In genomic region chr11:68160100-68160695, GRCh38 we compare ENCODE assay signal across 27 cellular contexts. TPM values are rescaled to one million over a fixed set of nuclear protein-coding genes. Genes with fewer than 3 reads are reported as not detected.
A peak's percentile ranks its signal among the peaks of the same experiment; 100 is the strongest.
DNase-seq lines count a peak whose midpoint lies in the region; ATAC-seq, FAIRE-seq and TF ChIP-seq lines count a peak whose summit lies in the region.
"Had no signal": no experiment of that assay in that cellular context is flagged by ENCODE, and none has a peak within 500 bp of the region (broad histone marks: within the 10 kb centered on the region; RNA-seq: fewer than 3 reads in every experiment).

No MANE protein-coding gene starts in this region.

- no peaks in the 10 kb centered on the region for H3K27me3 Mint-ChIP-seq in brain
- H3K27me3 Mint-ChIP-seq: CD8-positive, alpha-beta memory T cell; central memory CD8-positive, alpha-beta T cell; progenitor cell of endocrine pancreas had no signal

- ATAC-seq in stimulated activated effector memory CD8-positive, alpha-beta T cell treated with anti-CD3 and anti-CD28 coated beads, Interleukin-12 subunit alpha, Interleukin-12 subunit beta, amount 100 ng/mL, for 72 hours: no peak
- ATAC-seq: activated CD4-positive, CD25-positive, alpha-beta regulatory T cell treated with anti-CD3 and anti-CD28 coated beads, Interleukin-2, amount 50 U/mL, for 24 hours; activated CD8-positive, alpha-beta T cell treated with anti-CD3 and anti-CD28 coated beads, Interleukin-2, amount 10 ng/mL, durations not matched to agents 7 days and 5 days; left colon had no signal

- H3K36me3 Mint-ChIP-seq in brain: peaks cover 48% of the 10 kb centered on the region
- peaks cover 48% of the 10 kb centered on the region for H3K36me3 Mint-ChIP-seq in stimulated activated effector memory CD8-positive, alpha-beta T cell treated with anti-CD3 and anti-CD28 coated beads, Interleukin-12 subunit alpha, Interleukin-12 subunit beta, amount 100 ng/mL, for 72 hours

- no peak overlapping the region for H3K9ac ChIP-seq in kidney (ENCODE audit: low read length in 2 of 2)

- in situ Hi-C loops in KBM-7 (cut with MboI; ENCODE audit: low pct_unique_long_range_greater_than_20kb, low sequenced_read_pairs): no loop called here

- DNase-seq in GM04503 (ENCODE audit: low read depth): peak; percentile 18
- no peak for DNase-seq in kidney
- no peak for DNase-seq in stimulated activated effector memory CD8-positive, alpha-beta T cell treated with anti-CD3 and anti-CD28 coated beads, Interleukin-12 subunit alpha, Interleukin-12 subunit beta, amount 100 ng/mL, for 72 hours (ENCODE audit: low spot score in 2 of 2)
- DNase-seq in D341Med (ENCODE audit: low spot score): no peak
- no peak for DNase-seq in activated CD4-positive, alpha-beta T cell treated with anti-CD3 and anti-CD28 coated beads, Interleukin-2, amount 50 U/mL, for 4 hours
- no peak for DNase-seq in KBM-7
- DNase-seq: activated CD8-positive, alpha-beta T cell treated with anti-CD3 and anti-CD28 coated beads, Interleukin-2, amount 10 ng/mL, durations not matched to agents 7 days and 5 days; activated naive CD4-positive, alpha-beta T cell treated with anti-CD3 and anti-CD28 coated beads for 36 hours; activated T-cell treated with anti-CD3 and anti-CD28 coated beads, Interleukin-2, amount 50 U/mL, for 1 hour; CD8-positive, alpha-beta memory T cell; DMS53; glutamatergic neuron; HFFc6; Kasumi-1; left colon; NCI-H1105; NCI-H2029 treated with DMSO at 0.1 percent for 48 hours; NCI-H345; NCI-H774; small intestine; stimulated activated naive CD4-positive, alpha-beta T cell had no signal

- no peak for FAIRE-seq in kidney (lab: Jason Lieb, UNC)
- FAIRE-seq: GM12892, small intestine had no signal

- no peaks in the 10 kb centered on the region for H3K9me3 Mint-ChIP-seq in brain
- H3K9me3 Mint-ChIP-seq in stimulated activated effector memory CD8-positive, alpha-beta T cell treated with anti-CD3 and anti-CD28 coated beads, Interleukin-12 subunit alpha, Interleukin-12 subunit beta, amount 100 ng/mL, for 72 hours: no peaks in the 10 kb centered on the region
- H3K9me3 Mint-ChIP-seq: activated naive CD4-positive, alpha-beta T cell treated with anti-CD3 and anti-CD28 coated beads for 36 hours; CD8-positive, alpha-beta memory T cell; central memory CD8-positive, alpha-beta T cell; HFFc6 had no signal

- peaks cover 0 to 3% of the 10 kb centered on the region in 2 donors for H3K4me1 ChIP-seq in kidney (ENCODE audit: control insufficient read depth in 1 of 2, insufficient read depth in 1 of 2, low read depth in 1 of 2, low read length in 2 of 2)

- peak overlapping the region in 3 of 5 experiments; percentile 43 to 75 (median 48) for H3K27ac Mint-ChIP-seq in brain
- peak overlapping the region; percentile 57 for H3K27ac Mint-ChIP-seq in stimulated activated effector memory CD8-positive, alpha-beta T cell treated with anti-CD3 and anti-CD28 coated beads, Interleukin-12 subunit alpha, Interleukin-12 subunit beta, amount 100 ng/mL, for 72 hours
- H3K27ac Mint-ChIP-seq: activated CD8-positive, alpha-beta T cell treated with anti-CD3 and anti-CD28 coated beads, Interleukin-2, amount 10 ng/mL, durations not matched to agents 7 days and 5 days; activated naive CD4-positive, alpha-beta T cell treated with anti-CD3 and anti-CD28 coated beads for 36 hours; HFFc6; progenitor cell of endocrine pancreas had no signal

- peaks cover 8 to 12% of the 10 kb centered on the region in 2 donors for H3K36me3 ChIP-seq in kidney (ENCODE audit: control insufficient read depth in 1 of 2, insufficient read depth in 2 of 2, low read length in 2 of 2)

- no peak overlapping the region for H3K4me3 ChIP-seq in kidney (ENCODE audit: low read length in 2 of 2)
- H3K4me3 ChIP-seq: thoracic aorta had no signal

- TF ChIP-seq CTCF in brain (conservative IDR thresholded peaks at IDR 0.05) (no peak), kidney (IDR thresholded peaks at IDR 0.05; ENCODE audit: borderline replicate concordance, extremely low read depth, insufficient read depth) (no peak)

- peak overlapping the region in 1 of 5 experiments; percentile 12 for H3K4me3 Mint-ChIP-seq in brain
- H3K4me3 Mint-ChIP-seq in stimulated activated effector memory CD8-positive, alpha-beta T cell treated with anti-CD3 and anti-CD28 coated beads, Interleukin-12 subunit alpha, Interleukin-12 subunit beta, amount 100 ng/mL, for 72 hours: no peak overlapping the region
- H3K4me3 Mint-ChIP-seq: activated CD8-positive, alpha-beta T cell treated with anti-CD3 and anti-CD28 coated beads, Interleukin-2, amount 10 ng/mL, durations not matched to agents 7 days and 5 days; activated naive CD4-positive, alpha-beta T cell treated with anti-CD3 and anti-CD28 coated beads for 36 hours; CD8-positive, alpha-beta memory T cell; central memory CD8-positive, alpha-beta T cell; HFFc6 had no signal

- H3K27ac ChIP-seq in kidney (ENCODE audit: low read depth in 2 of 2, low read length in 2 of 2): peak overlapping the region; percentile 61 to 69
- H3K27ac ChIP-seq: thoracic aorta had no signal

- H3K9me3 ChIP-seq in kidney (ENCODE audit: control insufficient read depth in 1 of 2, low read length in 2 of 2): no peaks in the 10 kb centered on the region
- H3K9me3 ChIP-seq: thoracic aorta had no signal

- peaks cover 34% of the 10 kb centered on the region for H3K4me1 Mint-ChIP-seq in brain
- H3K4me1 Mint-ChIP-seq in stimulated activated effector memory CD8-positive, alpha-beta T cell treated with anti-CD3 and anti-CD28 coated beads, Interleukin-12 subunit alpha, Interleukin-12 subunit beta, amount 100 ng/mL, for 72 hours: peaks cover 8% of the 10 kb centered on the region
- H3K4me1 Mint-ChIP-seq: central memory CD8-positive, alpha-beta T cell had no signal

- intact Hi-C loops in kidney (cut with DNase I): no loop called here

RNA-seq across cellular contexts. Expression of gene CHKA, which starts 39.0 kb away (rescaled TPM):
- polyA plus RNA-seq in brain (ENCODE audit: insufficient read depth, low read depth, low replicate concordance): 39.0 TPM
- 26.3 TPM for total RNA-seq in kidney
- 23.2 TPM for polyA plus RNA-seq in kidney (ENCODE audit: insufficient read depth, low read depth, low replicate concordance)

RNA-seq across cellular contexts. Expression of gene KMT5B, which starts 52.9 kb away (rescaled TPM):
- 20.2 TPM for polyA plus RNA-seq in brain (ENCODE audit: insufficient read depth, low read depth, low replicate concordance)
- 54.2 TPM for total RNA-seq in kidney
- polyA plus RNA-seq in kidney (ENCODE audit: insufficient read depth, low read depth, low replicate concordance): 15.8 TPM
